ENCODE assay signal across 17 cellular contexts in genomic region chr12:52906049-52906645, GRCh38. TPM values are rescaled to one million over a fixed set of nuclear protein-coding genes. Genes with fewer than 3 reads are reported as not detected.
DNase-seq lines count a peak whose midpoint lies in the region; ATAC-seq and TF ChIP-seq lines count a peak whose summit lies in the region.
"Had no signal": no experiment of that assay in that cellular context is flagged by ENCODE, and none has a peak within 500 bp of the region (broad histone marks: within the 10 kb centered on the region; RNA-seq: fewer than 3 reads in every experiment).

No MANE protein-coding gene starts in this region.

- peak overlapping the region in 1 of 2 experiments; percentile 36 for H3K14ac ChIP-seq in mesenchymal stem cell (ENCODE audit: low read length in 2 of 2)

- TF ChIP-seq POLR2A in body of pancreas (IDR thresholded peaks at IDR 0.05) = no peak

- ATAC-seq in body of pancreas (no peak), upper lobe of right lung (no peak), HG02610 (IDR thresholded peaks at IDR 0.05; ENCODE audit: unreplicated experiment) (no peak), HG03095 (IDR thresholded peaks at IDR 0.05; ENCODE audit: unreplicated experiment) (no peak)
- ATAC-seq: activated CD8-positive, alpha-beta T cell treated with anti-CD3 and anti-CD28 coated beads for 36 hours had no signal

- 75 to 84% methylated on average over 10 of the region's 10 CpGs for WGBS in body of pancreas, 2 donors
- WGBS in mesenchymal stem cell = 87% methylated on average over 7 of the region's 10 CpGs

- TF ChIP-seq CTCF in body of pancreas (IDR thresholded peaks at IDR 0.05) (no peak), upper lobe of right lung (IDR thresholded peaks at IDR 0.05) (no peak)

- no peaks in the 10 kb centered on the region for H3K36me3 ChIP-seq in body of pancreas (replicated peaks in 1 of 2; ENCODE audit: insufficient read depth in 1 of 2, low read depth in 2 of 2)
- peaks cover 0 to 13% of the 10 kb centered on the region in 2 experiments for H3K36me3 ChIP-seq in mesenchymal stem cell (ENCODE audit: control insufficient read depth in 1 of 2, insufficient read depth in 2 of 2, low read depth in 1 of 2, low read length in 2 of 2)
- H3K36me3 ChIP-seq in upper lobe of right lung = no peaks in the 10 kb centered on the region
- H3K36me3 ChIP-seq in Karpas-422 (ENCODE audit: insufficient read depth, low read length) = no peaks in the 10 kb centered on the region

- peak overlapping the region; percentile 57 for H4K91ac ChIP-seq in mesenchymal stem cell (ENCODE audit: low read length)

- no peak overlapping the region for H3K23ac ChIP-seq in mesenchymal stem cell (ENCODE audit: low read length in 2 of 2)

- H3K4me3 ChIP-seq in body of pancreas = no peak overlapping the region
- H3K4me3 ChIP-seq in mesenchymal stem cell (ENCODE audit: insufficient read depth in 1 of 2, low read depth in 1 of 2, low read length in 2 of 2) = no peak overlapping the region
- no peak overlapping the region for H3K4me3 ChIP-seq in upper lobe of right lung
- H3K4me3 ChIP-seq in Karpas-422 (ENCODE audit: low read length) = no peak overlapping the region
- H3K4me3 ChIP-seq: skin epidermis had no signal

- intact Hi-C loops in body of pancreas (cut with DNase I) (no loop called here), upper lobe of right lung (cut with DNase I) (no loop called here)

- H3K27ac ChIP-seq in body of pancreas (peak overlapping the region; percentile 95 to 99 (median 97)), mesenchymal stem cell (ENCODE audit: low read length, poor library complexity, severe bottlenecking) (no peak overlapping the region), upper lobe of right lung (peak overlapping the region; percentile 66), Karpas-422 (ENCODE audit: low read length) (no peak overlapping the region)

- no peak overlapping the region for H3K4me2 ChIP-seq in mesenchymal stem cell (ENCODE audit: low read length, poor library complexity, severe bottlenecking)
- no peak overlapping the region for H3K4me2 ChIP-seq in Karpas-422 (ENCODE audit: low read depth, low read length, poor library complexity, severe bottlenecking)

- no peaks in the 10 kb centered on the region for H3K27me3 ChIP-seq in body of pancreas
- H3K27me3 ChIP-seq in mesenchymal stem cell (ENCODE audit: control insufficient read depth in 1 of 2, insufficient read depth in 1 of 2, low read length in 2 of 2) = peaks cover 0 to 4% of the 10 kb centered on the region in 2 experiments
- no peaks in the 10 kb centered on the region for H3K27me3 ChIP-seq in upper lobe of right lung
- no peaks in the 10 kb centered on the region for H3K27me3 ChIP-seq in Karpas-422 (ENCODE audit: low read length)

- H2BK120ac ChIP-seq in mesenchymal stem cell (ENCODE audit: low read depth, low read length) = peak overlapping the region; percentile 95

- H3K79me2 ChIP-seq in Karpas-422 (ENCODE audit: low read length) = no peaks in the 10 kb centered on the region

- no peaks in the 10 kb centered on the region for H3K9me2 ChIP-seq in Karpas-422 (replicated peaks; ENCODE audit: insufficient read depth, low read length)

- H2AK5ac ChIP-seq in mesenchymal stem cell (ENCODE audit: low read length, severe bottlenecking) = peak overlapping the region; percentile 40

- no peak overlapping the region for H2AFZ ChIP-seq in mesenchymal stem cell (ENCODE audit: low read depth, low read length)
- no peak overlapping the region for H2AFZ ChIP-seq in Karpas-422 (ENCODE audit: low read length)

- H3K4me1 ChIP-seq in body of pancreas (peaks cover 56% of the 10 kb centered on the region), mesenchymal stem cell (ENCODE audit: control insufficient read depth, insufficient read depth, low read depth, low read length) (peaks cover 17% of the 10 kb centered on the region), upper lobe of right lung (peaks cover 8% of the 10 kb centered on the region), Karpas-422 (ENCODE audit: low read length) (no peaks in the 10 kb centered on the region)

- no peak overlapping the region for H2BK5ac ChIP-seq in mesenchymal stem cell (ENCODE audit: low read depth, low read length, poor library complexity, severe bottlenecking)

- H2BK15ac ChIP-seq in mesenchymal stem cell (ENCODE audit: low read depth, poor library complexity, severe bottlenecking) = peak overlapping the region; percentile 15

- DNase-seq in NCI-H510A treated with DMSO at 0.1 percent for 48 hours (lab: John Stamatoyannopoulos, UW) = peak; percentile 71
- DNase-seq in NCI-H510A (lab: John Stamatoyannopoulos, UW) = no peak
- DNase-seq in body of pancreas = no peak
- DNase-seq in mesenchymal stem cell = no peak
- DNase-seq in upper lobe of right lung = no peak
- DNase-seq in Karpas-422 = no peak
- DNase-seq: ACHN; activated CD8-positive, alpha-beta T cell treated with anti-CD3 and anti-CD28 coated beads for 36 hours; activated gamma-delta T cell; Kasumi-1; NCI-H2081 treated with DMSO at 0.1 percent for 48 hours; RPMI8226 had no signal

- peak overlapping the region in 1 of 2 experiments; percentile 28 for H3K18ac ChIP-seq in mesenchymal stem cell (ENCODE audit: low read depth in 1 of 2, low read length in 2 of 2)

- no peak overlapping the region for H3K9ac ChIP-seq in mesenchymal stem cell (ENCODE audit: low read length)
- no peak overlapping the region for H3K9ac ChIP-seq in Karpas-422 (ENCODE audit: low read length)

- H3K9me3 ChIP-seq in body of pancreas = no peaks in the 10 kb centered on the region
- no peaks in the 10 kb centered on the region for H3K9me3 ChIP-seq in mesenchymal stem cell (ENCODE audit: control insufficient read depth, low read length)
- no peaks in the 10 kb centered on the region for H3K9me3 ChIP-seq in upper lobe of right lung
- H3K9me3 ChIP-seq in Karpas-422 (ENCODE audit: low read length) = no peaks in the 10 kb centered on the region

- no peaks in the 10 kb centered on the region for H4K20me1 ChIP-seq in Karpas-422 (ENCODE audit: insufficient read depth, low read depth, low read length)

- peak overlapping the region; percentile 69 to 74 for H2BK12ac ChIP-seq in mesenchymal stem cell (ENCODE audit: low read length in 2 of 2)

- H4K8ac ChIP-seq in mesenchymal stem cell (ENCODE audit: low read length) = peak overlapping the region; percentile 76

- peak overlapping the region in 1 of 2 experiments; percentile 47 for H3K4ac ChIP-seq in mesenchymal stem cell (ENCODE audit: low read depth in 1 of 2, low read length in 2 of 2)

- H3K79me1 ChIP-seq in mesenchymal stem cell (replicated peaks; ENCODE audit: low read length, poor library complexity, severe bottlenecking) = peaks cover 14% of the 10 kb centered on the region

RNA-seq across cellular contexts. Expression of gene KRT8, which starts 1.3 kb away (rescaled TPM):
- total RNA-seq in body of pancreas (100 to 1,000 TPM; 394 to 455 TPM), upper lobe of right lung (223 TPM)
- polyA plus RNA-seq in mesenchymal stem cell (2013, experiment 1 of 2) = 1,135 TPM
- polyA plus RNA-seq in mesenchymal stem cell (2013, experiment 2 of 2) = 1,108 TPM
- total RNA-seq in Karpas-422 (2014; rRNA removed; shearing (Covaris generic); ENCODE audit: low replicate concordance) = not detected in 2 replicates

RNA-seq across cellular contexts. Expression of gene KRT18, which starts 42.8 kb away (rescaled TPM):
- total RNA-seq in body of pancreas = 100 to 1,000 TPM; 542 to 573 TPM
- polyA plus RNA-seq in mesenchymal stem cell (2013, experiment 1 of 2) = 831 TPM
- polyA plus RNA-seq in mesenchymal stem cell (2013, experiment 2 of 2) = 807 TPM
- total RNA-seq in upper lobe of right lung = 255 TPM
- not detected in 2 replicates for total RNA-seq in Karpas-422 (2014; rRNA removed; shearing (Covaris generic); ENCODE audit: low replicate concordance)

RNA-seq across cellular contexts. Expression of gene KRT78, which starts 57.4 kb away (rescaled TPM):
- not detected for total RNA-seq in body of pancreas
- polyA plus RNA-seq in mesenchymal stem cell (2013, experiment 1 of 2) = not detected
- polyA plus RNA-seq in mesenchymal stem cell (2013, experiment 2 of 2) = not detected
- not detected for total RNA-seq in upper lobe of right lung
- total RNA-seq in Karpas-422 (2014; rRNA removed; shearing (Covaris generic); ENCODE audit: low replicate concordance) = not detected in 2 replicates
- total RNA-seq: activated CD8-positive, alpha-beta T cell treated with anti-CD3 and anti-CD28 coated beads for 36 hours; temporal lobe had no signal
- polyA plus RNA-seq: neural cell had no signal

Comparison
In these comparisons a context has a peak if more than half of its experiments do, and no peak if none do; other contexts are left out.
1. H3K27ac ChIP-seq: peak in body of pancreas (4 of 4) and upper lobe of right lung (single experiment); none in mesenchymal stem cell (single experiment) and Karpas-422 (single experiment).
2. RNA of gene KRT8, which starts 1.3 kb away (total RNA-seq): 394 to 455 TPM in body of pancreas and 223 TPM in upper lobe of right lung (single experiment); not detected in Karpas-422; every median in the first group is over 100 times any median in the second.
3. RNA of gene KRT18, which starts 42.8 kb away (total RNA-seq): 542 to 573 TPM in body of pancreas and 255 TPM in upper lobe of right lung (single experiment); not detected in Karpas-422; every median in the first group is over 100 times any median in the second.